ENCODE assay signal across 25 cellular contexts in genomic region chr12:20852649-20853048, GRCh38. TPM values are rescaled to one million over a fixed set of nuclear protein-coding genes. Genes with fewer than 3 reads are reported as not detected.
"Had no signal": no experiment of that assay in that cellular context is flagged by ENCODE, and none has a peak within 500 bp of the region (broad histone marks: within the 10 kb centered on the region; RNA-seq: fewer than 3 reads in every experiment).

No MANE protein-coding gene starts in this region.

- H3K27ac ChIP-seq: coronary artery, dorsolateral prefrontal cortex, epithelial cell of prostate, esophagus squamous epithelium, gastrocnemius medialis, heart right ventricle, left ventricle myocardium inferior, lower lobe of right lung had no signal

- H3K4me3 ChIP-seq: coronary artery, dorsolateral prefrontal cortex, esophagus squamous epithelium, gastrocnemius medialis, heart right ventricle, left ventricle myocardium inferior, lower lobe of right lung, mucosa of descending colon had no signal

- H3K9me3 ChIP-seq: esophagus squamous epithelium, mucosa of descending colon had no signal

- H3K4me1 ChIP-seq: esophagus squamous epithelium, gastrocnemius medialis, heart right ventricle, left ventricle myocardium inferior, lower lobe of right lung had no signal

- H3K27me3 ChIP-seq: dorsolateral prefrontal cortex, esophagus squamous epithelium, gastrocnemius medialis, heart right ventricle had no signal

- DNase-seq: dermis blood vessel endothelial cell; dorsolateral prefrontal cortex; effector CD4-positive, alpha-beta T cell; effector memory CD4-positive, alpha-beta T cell; erythroblast; esophagus squamous epithelium; foreskin fibroblast; foreskin melanocyte; gastrocnemius medialis; glutamatergic neuron; head of caudate nucleus; heart right ventricle; hippocampal formation; kidney glomerular epithelial cell; left colon; left ventricle myocardium inferior; lower lobe of right lung; mesenchymal stem cell; mucosa of descending colon; naive B cell had no signal

- H3K36me3 ChIP-seq: esophagus squamous epithelium, gastrocnemius medialis, heart right ventricle, left ventricle myocardium inferior, lower lobe of right lung had no signal

- FAIRE-seq: colon, islet of Langerhans, keratinocyte had no signal

RNA-seq across cellular contexts. Expression of gene SLCO1B3, which starts 42.1 kb away (rescaled TPM):
- polyA plus RNA-seq: heart right ventricle, keratinocyte had no signal
